16 cellular contexts compared by ENCODE assay signal in genomic region chr3:41317298-41317697, GRCh38.
A peak's percentile ranks its signal among the peaks of the same experiment; 100 is the strongest.
DNase-seq lines count a peak whose midpoint lies in the region; FAIRE-seq and TF ChIP-seq lines count a peak whose summit lies in the region.
"Had no signal": no experiment of that assay in that cellular context is flagged by ENCODE, and none has a peak within 500 bp of the region (broad histone marks: within the 10 kb centered on the region; RNA-seq: fewer than 3 reads in every experiment).

No MANE protein-coding gene starts in this region.

- H3K4me2 ChIP-seq in astrocyte (ENCODE audit: low read length) (peak overlapping the region; percentile 2), smooth muscle cell (peak overlapping the region; percentile 25)

- H2AFZ ChIP-seq in ACC112 (ENCODE audit: low read length, unreplicated experiment): no peak overlapping the region
- H2AFZ ChIP-seq in astrocyte (ENCODE audit: low read depth, low read length): no peak overlapping the region
- H2AFZ ChIP-seq in smooth muscle cell (ENCODE audit: low read depth): no peak overlapping the region

- no peaks in the 10 kb centered on the region for H4K20me1 ChIP-seq in astrocyte (ENCODE audit: insufficient read depth, low read length)
- H4K20me1 ChIP-seq in smooth muscle cell (ENCODE audit: low read depth): no peaks in the 10 kb centered on the region

- H3K27me3 Mint-ChIP-seq in astrocyte (ENCODE audit: low read depth, unreplicated experiment): no peaks in the 10 kb centered on the region
- H3K27me3 Mint-ChIP-seq: CD4-positive, alpha-beta memory T cell had no signal

- peaks cover 18% of the 10 kb centered on the region for H3K4me1 ChIP-seq in ACC112 (ENCODE audit: control insufficient read depth, insufficient read depth, low read length, unreplicated experiment)
- H3K4me1 ChIP-seq in astrocyte (ENCODE audit: insufficient read depth, low read length): peaks cover 11% of the 10 kb centered on the region
- peaks cover 18% of the 10 kb centered on the region for H3K4me1 ChIP-seq in mesodermal cell (ENCODE audit: control insufficient read depth, insufficient read depth, low read length, poor library complexity, severe bottlenecking)
- H3K4me1 ChIP-seq in smooth muscle cell (ENCODE audit: low read depth): peaks cover 13% of the 10 kb centered on the region
- H3K4me1 ChIP-seq in ascending aorta: no peaks in the 10 kb centered on the region
- H3K4me1 ChIP-seq: BE2C had no signal

- TF ChIP-seq CTCF in astrocyte (IDR thresholded peaks at IDR 0.05; ENCODE audit: insufficient read depth, low read depth, low read length) (no peak), smooth muscle cell (IDR thresholded peaks at IDR 0.05; ENCODE audit: borderline replicate concordance, insufficient read depth, poor library complexity, severe bottlenecking) (no peak), ascending aorta (IDR thresholded peaks at IDR 0.05) (no peak)

- peaks cover 21% of the 10 kb centered on the region for H3K4me1 Mint-ChIP-seq in astrocyte (ENCODE audit: low read depth, unreplicated experiment)
- H3K4me1 Mint-ChIP-seq: CD4-positive, alpha-beta memory T cell had no signal

- no peak overlapping the region for H3K4me3 Mint-ChIP-seq in astrocyte (ENCODE audit: unreplicated experiment)
- H3K4me3 Mint-ChIP-seq: CD4-positive, alpha-beta memory T cell had no signal

- no peaks in the 10 kb centered on the region for H3K36me3 Mint-ChIP-seq in astrocyte (ENCODE audit: low read depth, unreplicated experiment)
- H3K36me3 Mint-ChIP-seq: CD4-positive, alpha-beta memory T cell had no signal

- H3K27ac Mint-ChIP-seq in astrocyte (ENCODE audit: unreplicated experiment): peak overlapping the region; percentile 34

- DNase-seq in astrocyte (ENCODE audit: low read depth): no peak
- DNase-seq in smooth muscle cell (lab: John Stamatoyannopoulos, UW; ENCODE audit: unreplicated experiment): no peak
- DNase-seq in ascending aorta (ENCODE audit: low spot score in 2 of 2): no peak
- no peak for DNase-seq in GOT3 (lab: John Stamatoyannopoulos, UW)
- no peak for DNase-seq in NCI-H2029 treated with DMSO at 0.1 percent for 48 hours (lab: John Stamatoyannopoulos, UW)
- DNase-seq: 8988T; BE2C; CD4-positive, alpha-beta memory T cell; DMS153; DMS79 treated with DMSO at 0.1 percent for 48 hours; KG1 had no signal

- H3F3A ChIP-seq in smooth muscle cell (ENCODE audit: low read depth): no peaks in the 10 kb centered on the region

- H3K4me3 ChIP-seq in ACC112 (ENCODE audit: low read depth, low read length) (no peak overlapping the region), astrocyte (ENCODE audit: insufficient read depth, low read depth, low read length) (no peak overlapping the region), mesodermal cell (ENCODE audit: extremely low read depth, insufficient read depth, low read length, poor library complexity, severe bottlenecking) (no peak overlapping the region), smooth muscle cell (no peak overlapping the region), ascending aorta (no peak overlapping the region)

- H3K9ac ChIP-seq in astrocyte (ENCODE audit: low read length) (no peak overlapping the region), smooth muscle cell (ENCODE audit: low read depth) (no peak overlapping the region)

- peaks cover 2% of the 10 kb centered on the region for H3K9me3 Mint-ChIP-seq in astrocyte (ENCODE audit: unreplicated experiment)
- H3K9me3 Mint-ChIP-seq: CD4-positive, alpha-beta memory T cell had no signal

- H3K27ac ChIP-seq in ACC112 (ENCODE audit: low read depth, low read length) (peak overlapping the region; percentile 17), astrocyte (ENCODE audit: low read depth, low read length) (no peak overlapping the region), mesodermal cell (ENCODE audit: low read depth, low read length, severe bottlenecking) (peak overlapping the region; percentile 17), smooth muscle cell (ENCODE audit: low read depth) (peak overlapping the region; percentile 39), ascending aorta (no peak overlapping the region)
- H3K27ac ChIP-seq: C4-2B had no signal

- H3K36me3 ChIP-seq in ACC112 (ENCODE audit: insufficient read depth, low read length) (no peaks in the 10 kb centered on the region), astrocyte (ENCODE audit: insufficient read depth, low read length) (no peaks in the 10 kb centered on the region), mesodermal cell (ENCODE audit: control insufficient read depth, insufficient read depth, low read length) (no peaks in the 10 kb centered on the region), smooth muscle cell (ENCODE audit: low read depth) (no peaks in the 10 kb centered on the region), ascending aorta (no peaks in the 10 kb centered on the region)
- H3K36me3 ChIP-seq: BE2C had no signal

- no peak for FAIRE-seq in astrocyte (lab: Jason Lieb, UNC)
- FAIRE-seq: G401.6, GM12891 had no signal

- H3K27me3 ChIP-seq in ACC112 (ENCODE audit: insufficient read depth, low read length) (no peaks in the 10 kb centered on the region), astrocyte (ENCODE audit: insufficient read depth, low read length) (no peaks in the 10 kb centered on the region), smooth muscle cell (ENCODE audit: low read depth) (no peaks in the 10 kb centered on the region), ascending aorta (no peaks in the 10 kb centered on the region)
- H3K27me3 ChIP-seq: BE2C had no signal

- WGBS in mesodermal cell (ENCODE audit: insufficient coverage in 2 of 2), 2 experiments: 98% methylated on average over 5 of the region's 6 CpGs; no CpG with 5 or more reads in 1 of the 2 experiments
- 97% methylated on average over 6 of the region's 6 CpGs for WGBS in smooth muscle cell (ENCODE audit: low lambda C conversion rate)

- no peaks in the 10 kb centered on the region for H3K79me2 ChIP-seq in ACC112 (ENCODE audit: control insufficient read depth, insufficient read depth, low read length, unreplicated experiment)
- no peaks in the 10 kb centered on the region for H3K79me2 ChIP-seq in astrocyte (ENCODE audit: insufficient read depth, low read length)
- H3K79me2 ChIP-seq in smooth muscle cell (ENCODE audit: low read depth): no peaks in the 10 kb centered on the region

- intact Hi-C loops in ascending aorta (cut with DNase I): no loop called here

- H3K9me3 ChIP-seq in astrocyte (ENCODE audit: insufficient read depth, low read depth, low read length) (no peaks in the 10 kb centered on the region), mesodermal cell (ENCODE audit: control insufficient read depth, low read length) (no peaks in the 10 kb centered on the region), smooth muscle cell (replicated peaks; ENCODE audit: low read depth) (no peaks in the 10 kb centered on the region), ascending aorta (no peaks in the 10 kb centered on the region)
- H3K9me3 ChIP-seq: BE2C had no signal

Comparison
In these comparisons a context has a peak if more than half of its experiments do, and no peak if none do; other contexts are left out.
1. H3K27ac ChIP-seq: peak in ACC112 (single experiment), mesodermal cell (single experiment) and smooth muscle cell (single experiment); none in astrocyte (single experiment) and ascending aorta (0 of 2).